Comparison of ENCODE assay signal across 8 cellular contexts in genomic region chr10:3785251-3785848, GRCh38. TPM values are rescaled to one million over a fixed set of nuclear protein-coding genes. Genes with fewer than 3 reads are reported as not detected.
A peak's percentile ranks its signal among the peaks of the same experiment; 100 is the strongest.
DNase-seq lines count a peak whose midpoint lies in the region; ATAC-seq and TF ChIP-seq lines count a peak whose summit lies in the region.

No MANE protein-coding gene starts in this region.

- H3K9me2 ChIP-seq in neural cell (ENCODE audit: insufficient read depth, low read length), result no peaks in the 10 kb centered on the region

- peaks cover 7 to 17% of the 10 kb centered on the region in 2 donors for H3K9me3 Mint-ChIP-seq in stimulated activated naive CD8-positive, alpha-beta T cell treated with anti-CD3 and anti-CD28 coated beads, Interleukin-15, amount 100 ng/mL, for 72 hours

- peak overlapping the region; percentile 43 for H3K4me2 ChIP-seq in neural cell (ENCODE audit: low read length)

- TF ChIP-seq CTCF in fibroblast of the aortic adventitia (IDR thresholded peaks at IDR 0.05; ENCODE audit: insufficient read depth, low read length) (no peak), neural cell (IDR thresholded peaks at IDR 0.05; ENCODE audit: poor library complexity, severe bottlenecking) (peak; percentile 8)

- TF ChIP-seq RAD21 in neural cell (conservative IDR thresholded peaks at IDR 0.05), result peak; percentile 56

- peak overlapping the region; percentile 12 for H2AFZ ChIP-seq in neural cell (ENCODE audit: low read depth, low read length)

- ATAC-seq in stimulated activated naive CD8-positive, alpha-beta T cell treated with anti-CD3 and anti-CD28 coated beads, Interleukin-15, amount 100 ng/mL, for 72 hours, result peak; percentile 83

- peaks cover 49% of the 10 kb centered on the region for H3K4me1 Mint-ChIP-seq in stimulated activated naive CD8-positive, alpha-beta T cell treated with anti-CD3 and anti-CD28 coated beads, Interleukin-15, amount 100 ng/mL, for 72 hours

- H3K9me3 ChIP-seq in MG63 (no peaks in the 10 kb centered on the region), neural cell (ENCODE audit: low read length) (no peaks in the 10 kb centered on the region)

- peak overlapping the region; percentile 91 for H3K27ac ChIP-seq in neural cell (ENCODE audit: low read length)

- H3K4me3 ChIP-seq in MG63, result peak overlapping the region; percentile 90
- H3K4me3 ChIP-seq in fibroblast of the aortic adventitia (ENCODE audit: low read depth, low read length), result peak overlapping the region; percentile 96
- H3K4me3 ChIP-seq in neural cell (ENCODE audit: low read length), result peak overlapping the region; percentile 95

- peaks cover 3% of the 10 kb centered on the region for H3F3A ChIP-seq in neural cell (ENCODE audit: insufficient read depth, low read length, poor library complexity, severe bottlenecking)

- peak; percentile 88 for TF ChIP-seq POLR2A in Raji (IDR thresholded peaks at IDR 0.05; ENCODE audit: insufficient read depth, low read depth, low read length)

- H3K27ac Mint-ChIP-seq in stimulated activated naive CD8-positive, alpha-beta T cell treated with anti-CD3 and anti-CD28 coated beads, Interleukin-15, amount 100 ng/mL, for 72 hours, result peak overlapping the region; percentile 100

- H3K27me3 ChIP-seq in MG63, result no peaks in the 10 kb centered on the region
- H3K27me3 ChIP-seq in neural cell (ENCODE audit: insufficient read depth, low read depth, low read length), result no peaks in the 10 kb centered on the region

- peak overlapping the region; percentile 97 for H3K9ac ChIP-seq in neural cell (ENCODE audit: low read length)

- peak; percentile 97 for DNase-seq in GDM1 (lab: John Stamatoyannopoulos, UW)
- DNase-seq in HCEC 1CT, result peak; percentile 96
- DNase-seq in MG63, result peak; percentile 95
- peak; percentile 100 for DNase-seq in activated effector memory CD4-positive, alpha-beta T cell treated with anti-CD3 and anti-CD28 coated beads, Interleukin-2, amount 50 U/mL, for 16 hours
- peak; percentile 98 for DNase-seq in fibroblast of the aortic adventitia (ENCODE audit: low read depth)
- peak; percentile 99 for DNase-seq in stimulated activated naive CD8-positive, alpha-beta T cell treated with anti-CD3 and anti-CD28 coated beads, Interleukin-15, amount 100 ng/mL, for 72 hours

- peak; percentile 74 for TF ChIP-seq EP300 in neural cell (conservative IDR thresholded peaks at IDR 0.05; ENCODE audit: poor library complexity, severe bottlenecking)

- no peaks in the 10 kb centered on the region for H4K20me1 ChIP-seq in neural cell (ENCODE audit: insufficient read depth)

- H3K79me2 ChIP-seq in neural cell (replicated peaks; ENCODE audit: insufficient read depth, low read length), result peaks cover 45% of the 10 kb centered on the region

- peak overlapping the region; percentile 93 to 95 for H3K4me3 Mint-ChIP-seq in stimulated activated naive CD8-positive, alpha-beta T cell treated with anti-CD3 and anti-CD28 coated beads, Interleukin-15, amount 100 ng/mL, for 72 hours

- H3K36me3 ChIP-seq in MG63, result peaks cover 43% of the 10 kb centered on the region
- H3K36me3 ChIP-seq in neural cell (ENCODE audit: insufficient read depth, low read length), result peaks cover 2% of the 10 kb centered on the region

- no peaks in the 10 kb centered on the region for H3K27me3 Mint-ChIP-seq in stimulated activated naive CD8-positive, alpha-beta T cell treated with anti-CD3 and anti-CD28 coated beads, Interleukin-15, amount 100 ng/mL, for 72 hours

TF ChIP-seq in neural cell, 6 proteins besides CTCF, POLR2A, EP300 and RAD21:
- TF ChIP-seq POLR2AphosphoS5 (IDR thresholded peaks at IDR 0.05) (peak; percentile 94), SMC3 (conservative IDR thresholded peaks at IDR 0.05; ENCODE audit: poor library complexity) (peak; percentile 56), REST (IDR thresholded peaks at IDR 0.05; ENCODE audit: borderline replicate concordance) (peak; percentile 11), EZH2 (IDR thresholded peaks at IDR 0.05; ENCODE audit: borderline replicate concordance, insufficient read depth, low read length, poor library complexity, severe bottlenecking) (no peak), TAF1 (IDR thresholded peaks at IDR 0.05; ENCODE audit: low read depth) (peak; percentile 10), MXI1 (conservative IDR thresholded peaks at IDR 0.05; ENCODE audit: poor library complexity, severe bottlenecking) (no peak)

RNA-seq across cellular contexts. Expression of gene KLF6, which starts 0.3 kb away (rescaled TPM):
- total RNA-seq in MG63 (2014; rRNA removed; shearing (Covaris generic); ENCODE audit: low replicate concordance), result 38.8 and 40.4 TPM in 2 replicates
- total RNA-seq in fibroblast of the aortic adventitia (ENCODE audit: low replicate concordance), result 47.8 and 52.1 TPM in 2 replicates
- 10.4 and 11.2 TPM in 2 replicates for polyA plus RNA-seq in neural cell
- polyA minus RNA-seq in neural cell, result 35.3 and 35.5 TPM in 2 replicates

Comparison
In these comparisons a context has a peak if more than half of its experiments do, and no peak if none do; other contexts are left out.
1. Peak in every context shown above with its lines: DNase-seq, ATAC-seq, H3K4me3 ChIP-seq and H3K27ac ChIP-seq.